In genomic region chr12:31718542-31719198, GRCh38 we compare ENCODE assay signal across 6 cellular contexts. TPM values are rescaled to one million over a fixed set of nuclear protein-coding genes. Genes with fewer than 3 reads are reported as not detected.
DNase-seq lines count a peak whose midpoint lies in the region; ATAC-seq and TF ChIP-seq lines count a peak whose summit lies in the region.
"Not testable (repeated sequence)": the region's sequence is repeated elsewhere in the genome, so short reads cannot be mapped to it uniquely, and the experiment has no call there.

No MANE protein-coding gene starts in this region.

- H3K4me1 ChIP-seq in HUES6 (ENCODE audit: control insufficient read depth, insufficient read depth, low read length); neural progenitor cell: not testable (repeated sequence)
- peaks cover 0 to 10% (median 0%) of the 10 kb centered on the region in 3 donors for H3K4me1 ChIP-seq in esophagus squamous epithelium

- not testable (repeated sequence) for H2AFZ ChIP-seq in neural progenitor cell (replicated peaks)

- H3K4me3 ChIP-seq in H7 (ENCODE audit: insufficient read depth, low read depth, low read length), result peak overlapping the region; percentile 8; the same call in 1 of the 2 replicates
- H3K4me3 ChIP-seq in HUES6 (ENCODE audit: low read depth, low read length), result peak overlapping the region; percentile 22
- H3K4me3 ChIP-seq in esophagus squamous epithelium, neural progenitor cell: not testable (repeated sequence)

- not testable (repeated sequence) for DNase-seq in H7; esophagus squamous epithelium (lab: John Stamatoyannopoulos, UW)
- peak; percentile 27 for DNase-seq in activated CD8-positive, alpha-beta T cell treated with anti-CD3 and anti-CD28 coated beads for 36 hours
- DNase-seq in islet precursor cell (peak; percentile 74), neural progenitor cell (ENCODE audit: low spot score) (peak; percentile 50)

- TF ChIP-seq POLR2A in esophagus squamous epithelium (IDR thresholded peaks at IDR 0.05), result not testable (repeated sequence)

- H3K9ac ChIP-seq in HUES6 (ENCODE audit: low read length); neural progenitor cell: not testable (repeated sequence)

- H3K27ac ChIP-seq in HUES6 (ENCODE audit: low read depth, low read length); neural progenitor cell: not testable (repeated sequence)
- peak overlapping the region in 3 of 4 donors; percentile 15 to 62 (median 58) for H3K27ac ChIP-seq in esophagus squamous epithelium

- ATAC-seq in activated CD8-positive, alpha-beta T cell treated with anti-CD3 and anti-CD28 coated beads for 36 hours, result not testable (repeated sequence)

- not testable (repeated sequence) for H3K4me3 Mint-ChIP-seq in activated CD8-positive, alpha-beta T cell treated with anti-CD3 and anti-CD28 coated beads for 36 hours; neural progenitor cell

- WGBS in esophagus squamous epithelium, 2 donors, result 60 to 100% methylated on average over 1 to 4 of the region's 15 CpGs

- not testable (repeated sequence) for H3K27ac Mint-ChIP-seq in activated CD8-positive, alpha-beta T cell treated with anti-CD3 and anti-CD28 coated beads for 36 hours; neural progenitor cell

- peaks cover 18% of the 10 kb centered on the region for H3K9me3 Mint-ChIP-seq in activated CD8-positive, alpha-beta T cell treated with anti-CD3 and anti-CD28 coated beads for 36 hours
- not testable (repeated sequence) for H3K9me3 Mint-ChIP-seq in neural progenitor cell

- POLR2A ChIA-PET in activated CD8-positive, alpha-beta T cell treated with anti-CD3 and anti-CD28 coated beads for 36 hours (lab: Charles Lee), result not testable (repeated sequence)

- H3K36me3 Mint-ChIP-seq in activated CD8-positive, alpha-beta T cell treated with anti-CD3 and anti-CD28 coated beads for 36 hours (ENCODE audit: low read depth), result peaks cover 52% of the 10 kb centered on the region
- H3K36me3 Mint-ChIP-seq in neural progenitor cell, result not testable (repeated sequence)

- peaks cover 15% of the 10 kb centered on the region; the same call in 1 of the 2 replicates for H3K9me3 ChIP-seq in HUES6 (ENCODE audit: control insufficient read depth, insufficient read depth, low read depth, low read length)
- H3K9me3 ChIP-seq in esophagus squamous epithelium; neural progenitor cell (ENCODE audit: low read depth): not testable (repeated sequence)

- not testable (repeated sequence) for H3K79me2 ChIP-seq in neural progenitor cell (ENCODE audit: low read depth)

- not testable (repeated sequence) for H3K27me3 ChIP-seq in H7 (ENCODE audit: control insufficient read depth, insufficient read depth, low read length); HUES6 (ENCODE audit: control insufficient read depth, insufficient read depth, low read length); esophagus squamous epithelium; neural progenitor cell

- H3K4me2 ChIP-seq in neural progenitor cell, result not testable (repeated sequence)

- H3K4me1 Mint-ChIP-seq in activated CD8-positive, alpha-beta T cell treated with anti-CD3 and anti-CD28 coated beads for 36 hours (ENCODE audit: low read depth), result peaks cover 43% of the 10 kb centered on the region
- not testable (repeated sequence) for H3K4me1 Mint-ChIP-seq in neural progenitor cell

- intact Hi-C loops in activated CD8-positive, alpha-beta T cell treated with anti-CD3 and anti-CD28 coated beads for 36 hours (cut with micrococcal nuclease); esophagus squamous epithelium (cut with DNase I): not testable (repeated sequence)

- CTCF ChIA-PET in activated CD8-positive, alpha-beta T cell treated with anti-CD3 and anti-CD28 coated beads for 36 hours (lab: Charles Lee), result not testable (repeated sequence)

- not testable (repeated sequence) for H4K20me1 ChIP-seq in neural progenitor cell (ENCODE audit: low read depth)

- H3K36me3 ChIP-seq in H7 (replicated peaks; ENCODE audit: control insufficient read depth, insufficient read depth, low read length); HUES6 (ENCODE audit: control insufficient read depth, insufficient read depth, low read length); esophagus squamous epithelium; neural progenitor cell: not testable (repeated sequence)

- not testable (repeated sequence) for H3F3A ChIP-seq in neural progenitor cell (ENCODE audit: low read depth)

- TF ChIP-seq CTCF in activated CD8-positive, alpha-beta T cell treated with anti-CD3 and anti-CD28 coated beads for 36 hours (IDR thresholded peaks at IDR 0.05); esophagus squamous epithelium (IDR thresholded peaks at IDR 0.05); neural progenitor cell (IDR thresholded peaks at IDR 0.05): not testable (repeated sequence)

- H3K27me3 Mint-ChIP-seq in activated CD8-positive, alpha-beta T cell treated with anti-CD3 and anti-CD28 coated beads for 36 hours; neural progenitor cell (ENCODE audit: insufficient read depth, low read depth): not testable (repeated sequence)

RNA-seq across cellular contexts. Expression of gene AMN1, which starts 10.2 kb away (rescaled TPM):
- total RNA-seq in H7 (2014; rRNA removed; shearing (Covaris generic)), result 19.2 and 23.4 TPM in 2 replicates
- 1 to 10 TPM; 3.5 to 4.1 TPM for total RNA-seq in activated CD8-positive, alpha-beta T cell treated with anti-CD3 and anti-CD28 coated beads for 36 hours
- 1 to 10 TPM; 1.9 to 6.7 (median 5.7) TPM for total RNA-seq in esophagus squamous epithelium
- 18.3 and 29.4 TPM in 2 replicates for total RNA-seq in neural progenitor cell (ENCODE audit: low replicate concordance)

RNA-seq across cellular contexts. Expression of gene ETFBKMT, which starts 59.2 kb away (rescaled TPM):
- total RNA-seq in H7 (2014; rRNA removed; shearing (Covaris generic)), result 0.78 and 1.6 TPM in 2 replicates
- total RNA-seq in activated CD8-positive, alpha-beta T cell treated with anti-CD3 and anti-CD28 coated beads for 36 hours, result 1 to 10 TPM in 1 of 2 experiments, under 1 TPM in 1; 0.99 to 1.1 TPM
- total RNA-seq in esophagus squamous epithelium, result 1 to 10 TPM in 2 of 4 donors, under 1 TPM in 2; 0.53 to 1.9 (median 1.2) TPM
- total RNA-seq in neural progenitor cell (ENCODE audit: low replicate concordance), result 1.5 and 2.7 TPM in 2 replicates
